ENCODE assay signal across 23 cellular contexts in genomic region chr1:73160759-73161158, GRCh38.
"Had no signal": no experiment of that assay in that cellular context is flagged by ENCODE, and none has a peak within 500 bp of the region (broad histone marks: within the 10 kb centered on the region; RNA-seq: fewer than 3 reads in every experiment).

No MANE protein-coding gene starts in this region.

- DNase-seq: IMR-90; Karpas-422; KG1; MV-4-11; NCI-H1092; NCI-H1105 treated with DMSO at 0.1 percent for 48 hours; NCI-H1417 treated with DMSO at 0.1 percent for 48 hours; NCI-H146; NCI-H1694 treated with DMSO at 0.1 percent for 48 hours; NCI-H1930; NCI-H2081; NCI-H2107; NCI-H345; NCI-H446 treated with DMSO at 0.1 percent for 48 hours; NCI-H510A treated with DMSO at 0.1 percent for 48 hours; NCI-H774; NK-92 treated with Interleukin-12 subunit alpha and Interleukin-12 subunit beta, amount 100 ng/mL, for 24 hours; PC-3; SHP77 had no signal

- H3K27ac ChIP-seq: RWPE1 had no signal

- ATAC-seq: HepG2, Panc1, PC-3, SK-N-SH treated with all-trans-retinoic acid at 6 μM for 48 hours had no signal
